8 cellular contexts compared by ENCODE assay signal in genomic region chr4:39181520-39181904, GRCh38. TPM values are rescaled to one million over a fixed set of nuclear protein-coding genes. Genes with fewer than 3 reads are reported as not detected.
DNase-seq lines count a peak whose midpoint lies in the region; ATAC-seq and TF ChIP-seq lines count a peak whose summit lies in the region.

No MANE protein-coding gene starts in this region.

- no peak for TF ChIP-seq EP300 in esophagus muscularis mucosa (IDR thresholded peaks at IDR 0.05)

- TF ChIP-seq POLR2A in NB4 (IDR thresholded peaks at IDR 0.05; ENCODE audit: extremely low read depth, insufficient read length): no peak
- no peak for TF ChIP-seq POLR2A in esophagus muscularis mucosa (IDR thresholded peaks at IDR 0.05; ENCODE audit: low read depth)

- no peak overlapping the region for H3K4me3 ChIP-seq in CD8-positive, alpha-beta T cell (ENCODE audit: low read depth, low read length)
- H3K4me3 ChIP-seq in NB4 (ENCODE audit: low read depth, low read length) (peak overlapping the region; percentile 67), esophagus muscularis mucosa (peak overlapping the region; percentile 50 to 96 (median 68)), trophoblast cell (ENCODE audit: low read depth, low read length) (no peak overlapping the region)

- no peak overlapping the region for H3K14ac ChIP-seq in trophoblast cell (ENCODE audit: low read length)

- peaks cover 4% of the 10 kb centered on the region for H3K27me3 Mint-ChIP-seq in CD8-positive, alpha-beta T cell (ENCODE audit: low read depth)

- ATAC-seq in CD8-positive, alpha-beta T cell: no peak
- ATAC-seq in HG02870 (IDR thresholded peaks at IDR 0.05; ENCODE audit: unreplicated experiment): no peak

- no peak overlapping the region for H2BK12ac ChIP-seq in trophoblast cell (ENCODE audit: low read length)

- H3K4me2 ChIP-seq in trophoblast cell (ENCODE audit: low read length): peak overlapping the region; percentile 74

- peaks cover 2% of the 10 kb centered on the region for H3K79me2 ChIP-seq in trophoblast cell (ENCODE audit: control insufficient read depth, insufficient read depth, low read length, poor library complexity)

- intact Hi-C loops in CD8-positive, alpha-beta T cell (cut with DNase I, micrococcal nuclease): loop anchor here (5.0 to 10.0 kb wide), 14 partner anchors 139 to 1499 kb away; partner anchors contain the start of genes LIAS (in 1 of the 2), PDS5A (in 1 of the 2), PGM2 (in 1 of the 2) and RFC1 (in 1 of the 2)
- intact Hi-C loops in esophagus muscularis mucosa (cut with DNase I): loop anchor here (5.0 kb wide), 1 partner anchor 346 kb away; the partner anchor contains the start of gene UGDH

- peaks cover 6% of the 10 kb centered on the region for H3K4me1 Mint-ChIP-seq in CD8-positive, alpha-beta T cell (ENCODE audit: low read depth)

- H3K4me3 Mint-ChIP-seq in CD8-positive, alpha-beta T cell: peak overlapping the region; percentile 43

- no peak overlapping the region for H3K27ac Mint-ChIP-seq in CD8-positive, alpha-beta T cell

- H3K23ac ChIP-seq in trophoblast cell (ENCODE audit: low read length): no peak overlapping the region

- no peak overlapping the region for H3K27ac ChIP-seq in CD8-positive, alpha-beta T cell (ENCODE audit: low read depth, low read length)
- peak overlapping the region; percentile 59 to 80 (median 73) for H3K27ac ChIP-seq in esophagus muscularis mucosa (replicated peaks in 1 of 4)
- H3K27ac ChIP-seq in trophoblast cell (ENCODE audit: low read depth, low read length): no peak overlapping the region

- H3K18ac ChIP-seq in trophoblast cell (ENCODE audit: low read length): no peak overlapping the region

- 72% methylated on average over 9 of the region's 9 CpGs for WGBS in esophagus muscularis mucosa
- WGBS in trophoblast cell (ENCODE audit: extremely low coverage, insufficient coverage, insufficient read length): no CpG with 5 or more reads among the region's 9 CpGs

- TF ChIP-seq CTCF in CD8-positive, alpha-beta T cell (IDR thresholded peaks at IDR 0.05): no peak
- TF ChIP-seq CTCF in NB4 (IDR thresholded peaks at IDR 0.05; ENCODE audit: low read depth, low read length) (no peak), esophagus muscularis mucosa (IDR thresholded peaks at IDR 0.05) (no peak), GM10266 (IDR thresholded peaks at IDR 0.05; ENCODE audit: control insufficient read depth, insufficient read depth, low read depth, missing control alignments) (no peak)

- no peaks in the 10 kb centered on the region for H3K36me3 ChIP-seq in CD8-positive, alpha-beta T cell (ENCODE audit: insufficient read depth, low read length)
- H3K36me3 ChIP-seq in esophagus muscularis mucosa (peaks cover 0 to 10% (median 0%) of the 10 kb centered on the region in 4 donors), trophoblast cell (ENCODE audit: control insufficient read depth in 1 of 2, insufficient read depth in 2 of 2, low read length in 2 of 2) (no peaks in the 10 kb centered on the region)

- no peak for DNase-seq in CD8-positive, alpha-beta T cell
- DNase-seq in NB4 (ENCODE audit: low read depth) (no peak), esophagus muscularis mucosa (ENCODE audit: extremely low spot score) (no peak), trophoblast cell (no peak), SW480 (ENCODE audit: low spot score) (no peak), GM10266 (ENCODE audit: extremely low spot score) (no peak), NCI-H526 treated with DMSO at 0.1 percent for 48 hours (lab: John Stamatoyannopoulos, UW) (no peak)

- H3K4ac ChIP-seq in trophoblast cell (ENCODE audit: low read depth, low read length): no peak overlapping the region

- H3K27me3 ChIP-seq in CD8-positive, alpha-beta T cell (ENCODE audit: insufficient read depth, low read length): no peaks in the 10 kb centered on the region
- H3K27me3 ChIP-seq in esophagus muscularis mucosa: no peaks in the 10 kb centered on the region
- no peaks in the 10 kb centered on the region for H3K27me3 ChIP-seq in trophoblast cell (ENCODE audit: insufficient read depth, low read length)

- H4K91ac ChIP-seq in trophoblast cell (ENCODE audit: low read depth, low read length): no peak overlapping the region

- H4K8ac ChIP-seq in trophoblast cell (ENCODE audit: low read depth, low read length): peak overlapping the region; percentile 17

- no peaks in the 10 kb centered on the region for H3K79me1 ChIP-seq in trophoblast cell (ENCODE audit: low read length)

- no peak overlapping the region for H2AFZ ChIP-seq in trophoblast cell (ENCODE audit: insufficient read depth, low read length, poor library complexity)

- no peak overlapping the region for H3K9ac ChIP-seq in trophoblast cell (ENCODE audit: low read length)

- CTCF ChIA-PET in CD8-positive, alpha-beta T cell (lab: Charles Lee): interaction anchor here (0.9 to 1.0 kb wide), 2 partner anchors 278 to 422 kb away, joined by 3 read pairs; no protein-coding TSS in a partner anchor

- H4K12ac ChIP-seq in trophoblast cell (ENCODE audit: low read depth, low read length): no peak overlapping the region

- H3K9me3 ChIP-seq in CD8-positive, alpha-beta T cell (ENCODE audit: low read length): no peaks in the 10 kb centered on the region
- H3K9me3 ChIP-seq in esophagus muscularis mucosa (no peaks in the 10 kb centered on the region), trophoblast cell (ENCODE audit: insufficient read depth, low read depth, low read length) (no peaks in the 10 kb centered on the region)

- POLR2A ChIA-PET in CD8-positive, alpha-beta T cell (lab: Charles Lee): interaction anchor here (0.8 to 1.4 kb wide), 2 partner anchors 185 to 1290 kb away, joined by 4 read pairs; partner anchors contain the start of gene RFC1

- no peaks in the 10 kb centered on the region for H3K9me3 Mint-ChIP-seq in CD8-positive, alpha-beta T cell

- H3K4me1 ChIP-seq in CD8-positive, alpha-beta T cell (ENCODE audit: insufficient read depth, low read length): peaks cover 10% of the 10 kb centered on the region
- H3K4me1 ChIP-seq in esophagus muscularis mucosa (peaks cover 13 to 25% (median 18%) of the 10 kb centered on the region in 4 donors), trophoblast cell (ENCODE audit: control insufficient read depth in 1 of 2, insufficient read depth in 2 of 2, low read length in 2 of 2) (no peaks in the 10 kb centered on the region)

- peaks cover 4% of the 10 kb centered on the region for H3K36me3 Mint-ChIP-seq in CD8-positive, alpha-beta T cell

- no peak overlapping the region for H2BK120ac ChIP-seq in trophoblast cell (ENCODE audit: insufficient read depth, low read length, poor library complexity)

- no peak overlapping the region for H2AK5ac ChIP-seq in trophoblast cell (ENCODE audit: low read length)

- no peak overlapping the region for H2BK5ac ChIP-seq in trophoblast cell (ENCODE audit: low read depth, low read length, poor library complexity)

RNA-seq across cellular contexts. Expression of gene WDR19, which starts 0.8 kb away (rescaled TPM):
- total RNA-seq in CD8-positive, alpha-beta T cell: 10 to 100 TPM; 10.8 to 11.9 TPM
- 10 to 100 TPM; 22.1 to 32.4 (median 26.0) TPM for total RNA-seq in esophagus muscularis mucosa
- polyA plus RNA-seq in trophoblast cell (2013): 13.9 and 14.4 TPM in 2 replicates

Comparison
In these comparisons a context has a peak if more than half of its experiments do, and no peak if none do; other contexts are left out.
1. H3K27ac ChIP-seq: peak in esophagus muscularis mucosa (4 of 4); none in CD8-positive, alpha-beta T cell (single experiment) and trophoblast cell (single experiment).
2. H3K4me3 ChIP-seq: peak in NB4 (single experiment) and esophagus muscularis mucosa (4 of 4); none in CD8-positive, alpha-beta T cell (single experiment) and trophoblast cell (single experiment).